In the genomic region with DNA sequence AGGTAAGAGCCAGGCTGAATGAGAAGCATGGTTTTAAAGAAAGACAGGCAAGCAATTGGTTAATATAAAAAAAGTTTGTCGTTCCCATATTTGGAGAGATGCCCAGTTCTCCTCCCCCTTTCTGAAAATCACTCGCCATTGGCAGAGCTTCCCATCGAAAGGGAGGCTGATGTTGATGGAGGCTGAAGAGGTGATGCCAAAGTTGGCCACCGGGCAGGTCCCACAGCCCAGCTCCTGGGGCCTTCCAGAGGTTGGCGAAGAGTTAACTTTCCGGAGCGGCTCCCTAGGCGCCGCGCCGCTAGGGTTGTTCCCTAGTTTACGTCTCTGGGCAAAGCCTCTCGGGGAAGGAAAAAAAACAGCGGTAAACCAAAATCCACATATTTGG, we compare ENCODE assay signal across 9 cellular contexts. TPM values are rescaled to one million over a fixed set of nuclear protein-coding genes. Genes with fewer than 3 reads are reported as not detected.
DNase-seq lines count a peak whose midpoint lies in the region; ATAC-seq and TF ChIP-seq lines count a peak whose summit lies in the region.
"Had no signal": no experiment of that assay in that cellular context is flagged by ENCODE, and none has a peak within 500 bp of the region (broad histone marks: within the 10 kb centered on the region; RNA-seq: fewer than 3 reads in every experiment).

No MANE protein-coding gene starts in this region.

- peaks cover 7% of the 10 kb centered on the region for H3K4me1 Mint-ChIP-seq in activated CD4-positive, alpha-beta T cell treated with anti-CD3 and anti-CD28 coated beads, Interleukin-2, amount 10 ng/mL, durations not matched to agents 24 days and 14 days

- peaks cover 0 to 20% of the 10 kb centered on the region in 2 donors for H3K27me3 ChIP-seq in body of pancreas
- peaks cover 0 to 36% (median 20%) of the 10 kb centered on the region in 3 donors for H3K27me3 ChIP-seq in stomach

- WGBS in body of pancreas, 2 donors, result 2 to 17% methylated on average over 4 to 14 of the region's 14 CpGs
- WGBS in stomach, 5 donors, result 1 to 5% (median 3%) methylated on average over 13 to 14 of the region's 14 CpGs

- no peaks in the 10 kb centered on the region for H3K9me3 Mint-ChIP-seq in activated CD4-positive, alpha-beta T cell treated with anti-CD3 and anti-CD28 coated beads, Interleukin-2, amount 10 ng/mL, durations not matched to agents 24 days and 14 days

- H3K36me3 ChIP-seq in body of pancreas (replicated peaks in 1 of 2; ENCODE audit: insufficient read depth in 1 of 2, low read depth in 2 of 2), result no peaks in the 10 kb centered on the region
- H3K36me3 ChIP-seq in stomach, result no peaks in the 10 kb centered on the region
- H3K36me3 ChIP-seq: adrenal gland had no signal

- H3K27ac ChIP-seq in body of pancreas (no peak overlapping the region), stomach (peak overlapping the region in 1 of 5 donors; percentile 0)
- H3K27ac ChIP-seq: adrenal gland had no signal

- H3K4me3 Mint-ChIP-seq in activated CD4-positive, alpha-beta T cell treated with anti-CD3 and anti-CD28 coated beads, Interleukin-2, amount 10 ng/mL, durations not matched to agents 24 days and 14 days, result peak overlapping the region; percentile 71

- H3K4me3 ChIP-seq in body of pancreas (peak overlapping the region; percentile 28 to 36), stomach (peak overlapping the region; percentile 53 to 73 (median 66))

- ATAC-seq in body of pancreas, result peak; percentile 24

- H3K4me1 ChIP-seq in body of pancreas, result peaks cover 16% of the 10 kb centered on the region
- H3K4me1 ChIP-seq in stomach, result peaks cover 12 to 18% (median 16%) of the 10 kb centered on the region in 4 donors

- H3K27ac Mint-ChIP-seq in activated CD4-positive, alpha-beta T cell treated with anti-CD3 and anti-CD28 coated beads, Interleukin-2, amount 10 ng/mL, durations not matched to agents 24 days and 14 days, result no peak overlapping the region

- peak in 1 of 7 experiments; percentile 12 for TF ChIP-seq CTCF in body of pancreas (IDR thresholded peaks at IDR 0.05)
- no peak for TF ChIP-seq CTCF in stomach (IDR thresholded peaks at IDR 0.05)

- no peak for TF ChIP-seq POLR2A in body of pancreas (IDR thresholded peaks at IDR 0.05)
- no peak for TF ChIP-seq POLR2A in stomach (IDR thresholded peaks at IDR 0.05)

- no peaks in the 10 kb centered on the region for H3K9me3 ChIP-seq in body of pancreas
- H3K9me3 ChIP-seq in stomach, result no peaks in the 10 kb centered on the region
- H3K9me3 ChIP-seq: adrenal gland had no signal

- TF ChIP-seq EP300 in stomach (IDR thresholded peaks at IDR 0.05), result no peak

- intact Hi-C loops in activated CD4-positive, alpha-beta T cell treated with anti-CD3 and anti-CD28 coated beads, Interleukin-2, amount 10 ng/mL, durations not matched to agents 24 days and 14 days (cut with micrococcal nuclease), result no loop called here
- intact Hi-C loops in body of pancreas (cut with DNase I), result no loop called here
- intact Hi-C loops in stomach (cut with DNase I; ENCODE audit: low total_unique reads), result no loop called here

- DNase-seq in activated CD4-positive, alpha-beta T cell treated with anti-CD3 and anti-CD28 coated beads, Interleukin-2, amount 10 ng/mL, durations not matched to agents 24 days and 14 days, result no peak
- DNase-seq in activated CD4-positive, alpha-beta T cell treated with anti-CD3 and anti-CD28 coated beads for 1 hour, result no peak
- peak; percentile 58 for DNase-seq in NCI-H2227 (lab: John Stamatoyannopoulos, UW; ENCODE audit: unreplicated experiment)
- peak in 3 of 4 donors; percentile 3 to 12 (median 12) for DNase-seq in body of pancreas
- peak; percentile 81 for DNase-seq in islet precursor cell
- DNase-seq in stomach, result no peak
- DNase-seq in middle frontal gyrus (ENCODE audit: extremely low spot score, low spot score), result no peak
- no peak for DNase-seq in amniotic stem cell (lab: John Stamatoyannopoulos, UW)

- peaks cover 59% of the 10 kb centered on the region for H3K27me3 Mint-ChIP-seq in activated CD4-positive, alpha-beta T cell treated with anti-CD3 and anti-CD28 coated beads, Interleukin-2, amount 10 ng/mL, durations not matched to agents 24 days and 14 days

- H3K36me3 Mint-ChIP-seq in activated CD4-positive, alpha-beta T cell treated with anti-CD3 and anti-CD28 coated beads, Interleukin-2, amount 10 ng/mL, durations not matched to agents 24 days and 14 days (ENCODE audit: low read depth), result no peaks in the 10 kb centered on the region

RNA-seq across cellular contexts. Expression of a gene that starts 0.8 kb away (rescaled TPM):
- 0.28 and 0.33 TPM in 2 replicates for total RNA-seq in activated CD4-positive, alpha-beta T cell treated with anti-CD3 and anti-CD28 coated beads, Interleukin-2, amount 10 ng/mL, durations not matched to agents 24 days and 14 days
- 10 to 100 TPM in 1 of 2 donors, 1 to 10 TPM in 1; 1.6 to 41.5 TPM for total RNA-seq in body of pancreas
- total RNA-seq in stomach, result 10 to 100 TPM in 2 of 5 donors, 1 to 10 TPM in 1, not detected in 2; 6.2 to 26.9 (median 19.6) TPM
- polyA plus RNA-seq in stomach, result 1 to 10 TPM in 1 of 3 donors, under 1 TPM in 2; 0.75 to 1.1 (median 0.78) TPM

Comparison
In these comparisons a context has a peak if more than half of its experiments do, and no peak if none do; other contexts are left out.
1. DNase-seq: peak in NCI-H2227 (single experiment), body of pancreas (3 of 4) and islet precursor cell (single experiment); none in activated CD4-positive, alpha-beta T cell treated with anti-CD3 and anti-CD28 coated beads, Interleukin-2, amount 10 ng/mL, durations not matched to agents 24 days and 14 days (single experiment), activated CD4-positive, alpha-beta T cell treated with anti-CD3 and anti-CD28 coated beads for 1 hour (single experiment), stomach (single experiment), middle frontal gyrus (single experiment) and amniotic stem cell (single experiment).